8 cellular contexts compared by ENCODE assay signal in genomic region chr1:242525360-242525722, GRCh38. TPM values are rescaled to one million over a fixed set of nuclear protein-coding genes. Genes with fewer than 3 reads are reported as not detected.
DNase-seq lines count a peak whose midpoint lies in the region; ATAC-seq and TF ChIP-seq lines count a peak whose summit lies in the region.

No MANE protein-coding gene starts in this region.

- TF ChIP-seq CTCF in breast epithelium (IDR thresholded peaks at IDR 0.05) (no peak), nephron progenitor cell (IDR thresholded peaks at IDR 0.05) (no peak), GM20000 (IDR thresholded peaks at IDR 0.05; ENCODE audit: extremely low read depth, missing control alignments) (no peak), HFFc6 (IDR thresholded peaks at IDR 0.05) (no peak)

- no peak for DNase-seq in breast epithelium (ENCODE audit: low spot score in 2 of 2)
- DNase-seq in nephron progenitor cell, result no peak
- no peak for DNase-seq in GM20000 (ENCODE audit: low spot score)
- no peak for DNase-seq in HFFc6

- TF ChIP-seq POLR2A in breast epithelium (IDR thresholded peaks at IDR 0.05), result no peak

- peaks cover 0 to 7% (median 2%) of the 10 kb centered on the region in 10 experiments; a peak in 5 of 20 replicates for H3K4me1 ChIP-seq in BLaER1 treated with 17β-estradiol and CSF1 and Interleukin-3, amounts not matched to agents 10 nM and 100 nM
- H3K4me1 ChIP-seq in HUES48 (ENCODE audit: control insufficient read depth, insufficient read depth, low read length) (peaks cover 9% of the 10 kb centered on the region), breast epithelium (peaks cover 0 to 9% of the 10 kb centered on the region in 2 donors)

- no peak overlapping the region for H3K27ac ChIP-seq in BLaER1 treated with 17β-estradiol and CSF1 and Interleukin-3, amounts not matched to agents 10 nM and 100 nM
- H3K27ac ChIP-seq in HUES48 (ENCODE audit: low read depth, low read length), result peak overlapping the region; percentile 53
- H3K27ac ChIP-seq in breast epithelium, result no peak overlapping the region

- H3K9me3 ChIP-seq in BLaER1 treated with 17β-estradiol and CSF1 and Interleukin-3, amounts not matched to agents 10 nM and 100 nM (replicated peaks in 1 of 11), result peaks cover 5 to 18% (median 11%) of the 10 kb centered on the region in 11 experiments; a peak in 13 of 22 replicates
- H3K9me3 ChIP-seq in HUES48 (ENCODE audit: control insufficient read depth, insufficient read depth, low read length), result no peaks in the 10 kb centered on the region
- H3K9me3 ChIP-seq in breast epithelium, result no peaks in the 10 kb centered on the region

- H3K9me3 Mint-ChIP-seq in nephron progenitor cell, result no peaks in the 10 kb centered on the region
- peaks cover 16% of the 10 kb centered on the region for H3K9me3 Mint-ChIP-seq in HFFc6

- no peaks in the 10 kb centered on the region for H3K36me3 ChIP-seq in BLaER1 treated with 17β-estradiol and CSF1 and Interleukin-3, amounts not matched to agents 10 nM and 100 nM
- H3K36me3 ChIP-seq in HUES48 (ENCODE audit: control insufficient read depth, insufficient read depth, low read length), result no peaks in the 10 kb centered on the region
- H3K36me3 ChIP-seq in breast epithelium, result no peaks in the 10 kb centered on the region

- intact Hi-C loops in breast epithelium (cut with DNase I; ENCODE audit: low total_unique reads), result no loop called here

- no peak overlapping the region for H3K27ac Mint-ChIP-seq in nephron progenitor cell
- no peak overlapping the region for H3K27ac Mint-ChIP-seq in HFFc6

- H3K36me3 Mint-ChIP-seq in nephron progenitor cell (ENCODE audit: low read depth) (no peaks in the 10 kb centered on the region), HFFc6 (ENCODE audit: low read depth) (peaks cover 8% of the 10 kb centered on the region; the same call in 1 of the 2 replicates)

- H3K27me3 Mint-ChIP-seq in nephron progenitor cell (ENCODE audit: low read depth, poor library complexity) (peaks cover 81% of the 10 kb centered on the region), HFFc6 (ENCODE audit: insufficient read depth) (no peaks in the 10 kb centered on the region; the same call in 1 of the 2 replicates)

- H3K4me2 ChIP-seq in BLaER1 treated with 17β-estradiol and CSF1 and Interleukin-3, amounts not matched to agents 10 nM and 100 nM, result peak overlapping the region; percentile 70 to 82 (median 81)

- H3K4me3 Mint-ChIP-seq in nephron progenitor cell (peak overlapping the region; percentile 88), HFFc6 (no peak overlapping the region)

- H3K27me3 ChIP-seq in BLaER1 treated with 17β-estradiol and CSF1 and Interleukin-3, amounts not matched to agents 10 nM and 100 nM, result peaks cover 14 to 31% (median 25%) of the 10 kb centered on the region in 11 experiments; a peak in 21 of 22 replicates
- H3K27me3 ChIP-seq in HUES48 (ENCODE audit: control insufficient read depth, insufficient read depth, low read length) (peaks cover 42% of the 10 kb centered on the region), breast epithelium (peaks cover 0 to 45% of the 10 kb centered on the region in 2 donors)

- H3K4me1 Mint-ChIP-seq in nephron progenitor cell, result peaks cover 10% of the 10 kb centered on the region
- H3K4me1 Mint-ChIP-seq in HFFc6 (ENCODE audit: low read depth), result no peaks in the 10 kb centered on the region

- no peaks in the 10 kb centered on the region; a peak in 1 of 22 replicates for H4K20me1 ChIP-seq in BLaER1 treated with 17β-estradiol and CSF1 and Interleukin-3, amounts not matched to agents 10 nM and 100 nM

- peak overlapping the region; percentile 39 to 71 (median 60); a peak in 19 of 20 replicates for H3K4me3 ChIP-seq in BLaER1 treated with 17β-estradiol and CSF1 and Interleukin-3, amounts not matched to agents 10 nM and 100 nM
- H3K4me3 ChIP-seq in HUES48 (ENCODE audit: low read depth, low read length) (peak overlapping the region; percentile 72), breast epithelium (peak overlapping the region; percentile 32 to 68 (median 49))

- peak overlapping the region in 1 of 11 experiments; percentile 32; a peak in 1 of 22 replicates for H3K9ac ChIP-seq in BLaER1 treated with 17β-estradiol and CSF1 and Interleukin-3, amounts not matched to agents 10 nM and 100 nM
- H3K9ac ChIP-seq in HUES48 (ENCODE audit: low read depth, low read length), result peak overlapping the region; percentile 8; the same call in 1 of the 2 replicates

- no peak for ATAC-seq in HG03378 (IDR thresholded peaks at IDR 0.05; ENCODE audit: unreplicated experiment)
- ATAC-seq in GM18907 (IDR thresholded peaks at IDR 0.05; ENCODE audit: unreplicated experiment), result no peak

RNA-seq across cellular contexts. Expression of gene PLD5, which starts 0.8 kb away (rescaled TPM):
- total RNA-seq in breast epithelium, result under 1 TPM; 0.32 to 0.98 (median 0.44) TPM
- total RNA-seq in HFFc6 (2021; fragmentation: NEBNext Ultra II Directional; extraction: Animal tissue kit (Norgen Biotek cat#: 25700)), result not detected
